ENCODE assay signal across 3 cellular contexts in the genomic region with DNA sequence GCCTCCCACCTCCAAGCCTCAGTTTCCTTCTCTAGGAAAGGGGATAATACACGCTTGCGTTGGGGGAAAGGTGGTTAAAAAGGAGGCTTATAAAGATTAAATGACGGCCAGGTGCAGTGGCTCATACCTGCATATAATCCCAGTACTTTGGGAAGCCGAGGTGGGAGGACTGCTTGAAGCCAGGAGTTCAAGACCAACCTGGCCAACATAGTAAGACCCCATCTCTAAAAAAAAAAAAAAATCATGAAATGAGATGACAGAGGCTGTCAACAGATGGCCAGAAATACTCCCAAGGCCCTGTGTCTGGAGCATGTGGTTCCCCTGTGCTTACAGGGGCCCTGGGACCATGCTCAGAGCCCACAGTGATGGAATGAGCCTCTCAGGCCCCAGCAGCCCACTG.
TF ChIP-seq lines count a peak whose summit lies in the region.

No MANE protein-coding gene starts in this region.

TF ChIP-seq in HepG2, 621 proteins besides CTCF, POLR2A, EP300 and RAD21 (continues in another document):
- TF ChIP-seq, protein P1, sequence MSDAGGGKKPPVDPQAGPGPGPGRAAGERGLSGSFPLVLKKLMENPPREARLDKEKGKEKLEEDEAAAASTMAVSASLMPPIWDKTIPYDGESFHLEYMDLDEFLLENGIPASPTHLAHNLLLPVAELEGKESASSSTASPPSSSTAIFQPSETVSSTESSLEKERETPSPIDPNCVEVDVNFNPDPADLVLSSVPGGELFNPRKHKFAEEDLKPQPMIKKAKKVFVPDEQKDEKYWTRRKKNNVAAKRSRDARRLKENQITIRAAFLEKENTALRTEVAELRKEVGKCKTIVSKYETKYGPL (CRISPR knock-in tag; IDR thresholded peaks at IDR 0.05) = no peak
- TF ChIP-seq ZNF121 (CRISPR knock-in tag; IDR thresholded peaks at IDR 0.05) = peak; percentile 74; the same call in 1 of the 2 replicates
- TF ChIP-seq, protein P2, sequence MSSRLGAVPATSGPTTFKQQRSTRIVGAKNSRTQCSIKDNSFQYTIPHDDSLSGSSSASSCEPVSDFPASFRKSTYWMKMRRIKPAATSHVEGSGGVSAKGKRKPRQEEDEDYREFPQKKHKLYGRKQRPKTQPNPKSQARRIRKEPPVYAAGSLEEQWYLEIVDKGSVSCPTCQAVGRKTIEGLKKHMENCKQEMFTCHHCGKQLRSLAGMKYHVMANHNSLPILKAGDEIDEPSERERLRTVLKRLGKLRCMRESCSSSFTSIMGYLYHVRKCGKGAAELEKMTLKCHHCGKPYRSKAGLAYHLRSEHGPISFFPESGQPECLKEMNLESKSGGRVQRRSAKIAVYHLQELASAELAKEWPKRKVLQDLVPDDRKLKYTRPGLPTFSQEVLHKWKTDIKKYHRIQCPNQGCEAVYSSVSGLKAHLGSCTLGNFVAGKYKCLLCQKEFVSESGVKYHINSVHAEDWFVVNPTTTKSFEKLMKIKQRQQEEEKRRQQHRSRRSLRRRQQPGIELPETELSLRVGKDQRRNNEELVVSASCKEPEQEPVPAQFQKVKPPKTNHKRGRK (CRISPR knock-in tag; IDR thresholded peaks at IDR 0.05) = no peak
- TF ChIP-seq, protein P3, sequence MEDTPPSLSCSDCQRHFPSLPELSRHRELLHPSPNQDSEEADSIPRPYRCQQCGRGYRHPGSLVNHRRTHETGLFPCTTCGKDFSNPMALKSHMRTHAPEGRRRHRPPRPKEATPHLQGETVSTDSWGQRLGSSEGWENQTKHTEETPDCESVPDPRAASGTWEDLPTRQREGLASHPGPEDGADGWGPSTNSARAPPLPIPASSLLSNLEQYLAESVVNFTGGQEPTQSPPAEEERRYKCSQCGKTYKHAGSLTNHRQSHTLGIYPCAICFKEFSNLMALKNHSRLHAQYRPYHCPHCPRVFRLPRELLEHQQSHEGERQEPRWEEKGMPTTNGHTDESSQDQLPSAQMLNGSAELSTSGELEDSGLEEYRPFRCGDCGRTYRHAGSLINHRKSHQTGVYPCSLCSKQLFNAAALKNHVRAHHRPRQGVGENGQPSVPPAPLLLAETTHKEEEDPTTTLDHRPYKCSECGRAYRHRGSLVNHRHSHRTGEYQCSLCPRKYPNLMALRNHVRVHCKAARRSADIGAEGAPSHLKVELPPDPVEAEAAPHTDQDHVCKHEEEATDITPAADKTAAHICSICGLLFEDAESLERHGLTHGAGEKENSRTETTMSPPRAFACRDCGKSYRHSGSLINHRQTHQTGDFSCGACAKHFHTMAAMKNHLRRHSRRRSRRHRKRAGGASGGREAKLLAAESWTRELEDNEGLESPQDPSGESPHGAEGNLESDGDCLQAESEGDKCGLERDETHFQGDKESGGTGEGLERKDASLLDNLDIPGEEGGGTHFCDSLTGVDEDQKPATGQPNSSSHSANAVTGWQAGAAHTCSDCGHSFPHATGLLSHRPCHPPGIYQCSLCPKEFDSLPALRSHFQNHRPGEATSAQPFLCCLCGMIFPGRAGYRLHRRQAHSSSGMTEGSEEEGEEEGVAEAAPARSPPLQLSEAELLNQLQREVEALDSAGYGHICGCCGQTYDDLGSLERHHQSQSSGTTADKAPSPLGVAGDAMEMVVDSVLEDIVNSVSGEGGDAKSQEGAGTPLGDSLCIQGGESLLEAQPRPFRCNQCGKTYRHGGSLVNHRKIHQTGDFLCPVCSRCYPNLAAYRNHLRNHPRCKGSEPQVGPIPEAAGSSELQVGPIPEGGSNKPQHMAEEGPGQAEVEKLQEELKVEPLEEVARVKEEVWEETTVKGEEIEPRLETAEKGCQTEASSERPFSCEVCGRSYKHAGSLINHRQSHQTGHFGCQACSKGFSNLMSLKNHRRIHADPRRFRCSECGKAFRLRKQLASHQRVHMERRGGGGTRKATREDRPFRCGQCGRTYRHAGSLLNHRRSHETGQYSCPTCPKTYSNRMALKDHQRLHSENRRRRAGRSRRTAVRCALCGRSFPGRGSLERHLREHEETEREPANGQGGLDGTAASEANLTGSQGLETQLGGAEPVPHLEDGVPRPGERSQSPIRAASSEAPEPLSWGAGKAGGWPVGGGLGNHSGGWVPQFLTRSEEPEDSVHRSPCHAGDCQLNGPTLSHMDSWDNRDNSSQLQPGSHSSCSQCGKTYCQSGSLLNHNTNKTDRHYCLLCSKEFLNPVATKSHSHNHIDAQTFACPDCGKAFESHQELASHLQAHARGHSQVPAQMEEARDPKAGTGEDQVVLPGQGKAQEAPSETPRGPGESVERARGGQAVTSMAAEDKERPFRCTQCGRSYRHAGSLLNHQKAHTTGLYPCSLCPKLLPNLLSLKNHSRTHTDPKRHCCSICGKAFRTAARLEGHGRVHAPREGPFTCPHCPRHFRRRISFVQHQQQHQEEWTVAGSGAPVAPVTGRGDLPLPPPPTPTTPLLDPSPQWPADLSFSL (CRISPR knock-in tag; IDR thresholded peaks at IDR 0.05) = no peak

TF ChIP-seq in liver, 16 proteins besides CTCF, POLR2A, EP300 and RAD21:
- TF ChIP-seq SP1 (IDR thresholded peaks at IDR 0.05) (no peak), GABPA (IDR thresholded peaks at IDR 0.05 in 1 of 2, conservative IDR thresholded peaks at IDR 0.05 in 1 of 2) (no peak), FOXA1 (IDR thresholded peaks at IDR 0.05) (no peak), FOXA2 (IDR thresholded peaks at IDR 0.05) (no peak), HNF4A (conservative IDR thresholded peaks at IDR 0.05) (no peak), EGR1 (IDR thresholded peaks at IDR 0.05; ENCODE audit: low read depth in 2 of 2) (no peak), RXRA (IDR thresholded peaks at IDR 0.05) (no peak), TAF1 (conservative IDR thresholded peaks at IDR 0.05) (no peak)
- TF ChIP-seq, protein P4, sequence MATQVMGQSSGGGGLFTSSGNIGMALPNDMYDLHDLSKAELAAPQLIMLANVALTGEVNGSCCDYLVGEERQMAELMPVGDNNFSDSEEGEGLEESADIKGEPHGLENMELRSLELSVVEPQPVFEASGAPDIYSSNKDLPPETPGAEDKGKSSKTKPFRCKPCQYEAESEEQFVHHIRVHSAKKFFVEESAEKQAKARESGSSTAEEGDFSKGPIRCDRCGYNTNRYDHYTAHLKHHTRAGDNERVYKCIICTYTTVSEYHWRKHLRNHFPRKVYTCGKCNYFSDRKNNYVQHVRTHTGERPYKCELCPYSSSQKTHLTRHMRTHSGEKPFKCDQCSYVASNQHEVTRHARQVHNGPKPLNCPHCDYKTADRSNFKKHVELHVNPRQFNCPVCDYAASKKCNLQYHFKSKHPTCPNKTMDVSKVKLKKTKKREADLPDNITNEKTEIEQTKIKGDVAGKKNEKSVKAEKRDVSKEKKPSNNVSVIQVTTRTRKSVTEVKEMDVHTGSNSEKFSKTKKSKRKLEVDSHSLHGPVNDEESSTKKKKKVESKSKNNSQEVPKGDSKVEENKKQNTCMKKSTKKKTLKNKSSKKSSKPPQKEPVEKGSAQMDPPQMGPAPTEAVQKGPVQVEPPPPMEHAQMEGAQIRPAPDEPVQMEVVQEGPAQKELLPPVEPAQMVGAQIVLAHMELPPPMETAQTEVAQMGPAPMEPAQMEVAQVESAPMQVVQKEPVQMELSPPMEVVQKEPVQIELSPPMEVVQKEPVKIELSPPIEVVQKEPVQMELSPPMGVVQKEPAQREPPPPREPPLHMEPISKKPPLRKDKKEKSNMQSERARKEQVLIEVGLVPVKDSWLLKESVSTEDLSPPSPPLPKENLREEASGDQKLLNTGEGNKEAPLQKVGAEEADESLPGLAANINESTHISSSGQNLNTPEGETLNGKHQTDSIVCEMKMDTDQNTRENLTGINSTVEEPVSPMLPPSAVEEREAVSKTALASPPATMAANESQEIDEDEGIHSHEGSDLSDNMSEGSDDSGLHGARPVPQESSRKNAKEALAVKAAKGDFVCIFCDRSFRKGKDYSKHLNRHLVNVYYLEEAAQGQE (IDR thresholded peaks at IDR 0.05) = no peak
- TF ChIP-seq, protein P5, sequence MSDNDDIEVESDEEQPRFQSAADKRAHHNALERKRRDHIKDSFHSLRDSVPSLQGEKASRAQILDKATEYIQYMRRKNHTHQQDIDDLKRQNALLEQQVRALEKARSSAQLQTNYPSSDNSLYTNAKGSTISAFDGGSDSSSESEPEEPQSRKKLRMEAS (IDR thresholded peaks at IDR 0.05) = no peak
- TF ChIP-seq, protein P6, sequence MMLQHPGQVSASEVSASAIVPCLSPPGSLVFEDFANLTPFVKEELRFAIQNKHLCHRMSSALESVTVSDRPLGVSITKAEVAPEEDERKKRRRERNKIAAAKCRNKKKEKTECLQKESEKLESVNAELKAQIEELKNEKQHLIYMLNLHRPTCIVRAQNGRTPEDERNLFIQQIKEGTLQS (IDR thresholded peaks at IDR 0.05) = no peak

TF ChIP-seq in SK-N-SH, 30 proteins besides CTCF, POLR2A, EP300 and RAD21:
- TF ChIP-seq NFIC (IDR thresholded peaks at IDR 0.05; ENCODE audit: borderline replicate concordance) (no peak), RFX5 (IDR thresholded peaks at IDR 0.05; ENCODE audit: low read length) (no peak)
